Comparison of ENCODE assay signal across 18 cellular contexts in genomic region chr1:47712596-47713299, GRCh38.
A peak's percentile ranks its signal among the peaks of the same experiment; 100 is the strongest.
DNase-seq lines count a peak whose midpoint lies in the region; TF ChIP-seq lines count a peak whose summit lies in the region.
"Had no signal": no experiment of that assay in that cellular context is flagged by ENCODE, and none has a peak within 500 bp of the region (broad histone marks: within the 10 kb centered on the region; RNA-seq: fewer than 3 reads in every experiment).

No MANE protein-coding gene starts in this region.

- no peaks in the 10 kb centered on the region for H3K36me3 ChIP-seq in sigmoid colon
- H3K36me3 ChIP-seq: HAP-1 had no signal

- peaks cover 31 to 99% (median 40%) of the 10 kb centered on the region in 3 donors for H3K27me3 ChIP-seq in sigmoid colon

- intact Hi-C loops in sigmoid colon (cut with DNase I): loop anchor here (5.0 kb wide), 1 partner anchor 520 kb away; the partner anchor contains the start of gene PDZK1IP1

- H3K27ac ChIP-seq in coronary artery (no peak overlapping the region), sigmoid colon (no peak overlapping the region)
- H3K27ac ChIP-seq: 22Rv1 had no signal

- no peak overlapping the region for H3K4me3 ChIP-seq in coronary artery
- H3K4me3 ChIP-seq in sigmoid colon: no peak overlapping the region
- H3K4me3 ChIP-seq: GM23338, HAP-1 had no signal

- no peak for TF ChIP-seq CTCF in coronary artery (IDR thresholded peaks at IDR 0.05)
- TF ChIP-seq CTCF in sigmoid colon (IDR thresholded peaks at IDR 0.05): no peak

- no peak for TF ChIP-seq POLR2A in sigmoid colon (IDR thresholded peaks at IDR 0.05)

- no peaks in the 10 kb centered on the region for H3K9me3 ChIP-seq in sigmoid colon
- H3K9me3 ChIP-seq: HAP-1, SK-N-SH had no signal

- 63 to 73% methylated on average over 16 of the region's 16 CpGs for WGBS in sigmoid colon, 2 donors

- DNase-seq in NCI-H1417 (lab: John Stamatoyannopoulos, UW) (peak in 2 of 3 experiments; percentile 18 to 59), NCI-H1417 treated with DMSO at 0.1 percent for 48 hours (lab: John Stamatoyannopoulos, UW) (no peak), NCI-H69 (lab: John Stamatoyannopoulos, UW) (peak; percentile 90), coronary artery (ENCODE audit: low spot score) (peak; percentile 35), sigmoid colon (peak; percentile 18), A172 (ENCODE audit: low spot score) (no peak)
- DNase-seq in activated CD4-positive, alpha-beta T cell treated with anti-CD3 and anti-CD28 coated beads for 48 hours: no peak
- no peak for DNase-seq in activated naive CD4-positive, alpha-beta T cell treated with Interleukin-2 at 50 U/mL for 16 hours
- DNase-seq: ACHN, KBM-7, NCI-H187 treated with DMSO at 0.1 percent for 48 hours, NCI-H2227 treated with DMSO at 0.1 percent for 48 hours, NCI-H526 treated with DMSO at 0.1 percent for 48 hours, SK-N-SH, SW 1271 had no signal

- TF ChIP-seq EP300 in sigmoid colon (IDR thresholded peaks at IDR 0.05): no peak

- peaks cover 0 to 28% (median 26%) of the 10 kb centered on the region in 4 donors for H3K4me1 ChIP-seq in sigmoid colon

Comparison
In these comparisons a context has a peak if more than half of its experiments do, and no peak if none do; other contexts are left out.
1. DNase-seq: peak in NCI-H1417 (2 of 3), NCI-H69 (single experiment), coronary artery (single experiment) and sigmoid colon (single experiment); none in NCI-H1417 treated with DMSO at 0.1 percent for 48 hours (single experiment), activated CD4-positive, alpha-beta T cell treated with anti-CD3 and anti-CD28 coated beads for 48 hours (single experiment), activated naive CD4-positive, alpha-beta T cell treated with Interleukin-2 at 50 U/mL for 16 hours (single experiment) and A172 (single experiment).